In the genomic region with DNA sequence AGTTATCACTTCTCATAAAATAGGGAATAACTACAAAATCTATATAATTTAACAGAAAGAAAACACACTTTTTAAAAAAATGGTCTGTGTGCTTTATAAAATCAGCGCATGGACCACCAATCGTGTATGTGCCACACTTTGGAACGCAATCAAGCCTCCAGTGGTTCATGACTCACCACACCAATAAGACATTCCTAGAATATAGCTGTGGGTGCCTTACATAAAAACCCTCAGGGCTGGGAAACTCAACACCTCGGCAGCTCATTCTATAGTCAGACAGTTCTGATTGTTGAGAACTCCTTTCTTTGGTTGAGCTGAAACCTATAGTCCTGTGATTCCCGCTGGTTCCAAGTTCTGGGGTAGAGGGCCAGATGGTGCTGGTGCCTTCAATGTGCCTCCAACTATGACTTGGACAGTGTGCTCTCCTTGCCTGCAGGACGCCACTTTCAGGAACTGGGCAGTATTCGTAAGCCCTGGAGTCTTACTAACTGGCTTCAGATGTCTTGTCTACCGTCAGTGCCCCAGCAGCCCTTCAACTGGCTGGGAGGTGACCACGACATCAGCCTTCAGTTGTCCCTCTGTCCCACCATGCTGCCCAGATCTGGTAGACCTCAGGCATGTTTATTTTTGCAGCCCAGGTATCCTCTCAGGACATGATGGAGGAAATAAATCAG, we compare ENCODE assay signal across 14 cellular contexts.
A peak's percentile ranks its signal among the peaks of the same experiment; 100 is the strongest.
DNase-seq lines count a peak whose midpoint lies in the region; ATAC-seq and TF ChIP-seq lines count a peak whose summit lies in the region.
"Had no signal": no experiment of that assay in that cellular context is flagged by ENCODE, and none has a peak within 500 bp of the region (broad histone marks: within the 10 kb centered on the region; RNA-seq: fewer than 3 reads in every experiment).

No MANE protein-coding gene starts in this region.

- ATAC-seq in activated CD8-positive, alpha-beta memory T cell treated with anti-CD3 and anti-CD28 coated beads, Interleukin-2, amount 10 ng/mL, durations not matched to agents 7 days and 5 days: no peak
- ATAC-seq in GM21390 (IDR thresholded peaks at IDR 0.05; ENCODE audit: unreplicated experiment) (no peak), HG02885 (IDR thresholded peaks at IDR 0.05; ENCODE audit: poor library complexity, unreplicated experiment) (no peak), HG02588 (IDR thresholded peaks at IDR 0.05; ENCODE audit: unreplicated experiment) (no peak)
- ATAC-seq: A549 had no signal

- no peak overlapping the region for H3K27ac ChIP-seq in esophagus muscularis mucosa (replicated peaks in 1 of 4)
- H3K27ac ChIP-seq: A549, suprapubic skin had no signal

- no peaks in the 10 kb centered on the region for H3K9me3 Mint-ChIP-seq in activated CD8-positive, alpha-beta memory T cell treated with anti-CD3 and anti-CD28 coated beads, Interleukin-2, amount 10 ng/mL, durations not matched to agents 7 days and 5 days (ENCODE audit: low read depth)

- no peaks in the 10 kb centered on the region for H3K9me3 ChIP-seq in esophagus muscularis mucosa
- H3K9me3 ChIP-seq: suprapubic skin had no signal

- H3K36me3 ChIP-seq in esophagus muscularis mucosa: no peaks in the 10 kb centered on the region
- H3K36me3 ChIP-seq: suprapubic skin had no signal

- peak; percentile 33 for DNase-seq in activated CD8-positive, alpha-beta memory T cell treated with anti-CD3 and anti-CD28 coated beads, Interleukin-2, amount 10 ng/mL, durations not matched to agents 7 days and 5 days
- DNase-seq in activated CD8-positive, alpha-beta memory T cell treated with anti-CD3 and anti-CD28 coated beads, Interleukin-2, amount 50 U/mL, for 4 hours: no peak
- peak; percentile 44 for DNase-seq in RKO (ENCODE audit: low spot score)
- peak; percentile 53 for DNase-seq in esophagus muscularis mucosa (ENCODE audit: extremely low spot score)
- peak; percentile 28 for DNase-seq in stromal cell of bone marrow (ENCODE audit: low read depth)
- DNase-seq: activated gamma-delta T cell treated with Interleukin-2 at 50 U/mL for 16 hours, DMS79 treated with DMSO at 0.1 percent for 48 hours, NCI-H524 had no signal

- TF ChIP-seq POLR2A in esophagus muscularis mucosa (IDR thresholded peaks at IDR 0.05; ENCODE audit: low read depth): no peak

- no peaks in the 10 kb centered on the region for H3K36me3 Mint-ChIP-seq in activated CD8-positive, alpha-beta memory T cell treated with anti-CD3 and anti-CD28 coated beads, Interleukin-2, amount 10 ng/mL, durations not matched to agents 7 days and 5 days
- H3K36me3 Mint-ChIP-seq: mesothelial cell of epicardium had no signal

- peaks cover 2 to 42% (median 34%) of the 10 kb centered on the region in 4 donors for H3K4me1 ChIP-seq in esophagus muscularis mucosa

- TF ChIP-seq CTCF in esophagus muscularis mucosa (IDR thresholded peaks at IDR 0.05): no peak

- H3K27ac Mint-ChIP-seq in activated CD8-positive, alpha-beta memory T cell treated with anti-CD3 and anti-CD28 coated beads, Interleukin-2, amount 10 ng/mL, durations not matched to agents 7 days and 5 days: no peak overlapping the region

- CTCF ChIA-PET in activated CD8-positive, alpha-beta memory T cell treated with anti-CD3 and anti-CD28 coated beads, Interleukin-2, amount 10 ng/mL, durations not matched to agents 7 days and 5 days (lab: Charles Lee): no interaction called here

- no peak overlapping the region for H3K4me3 ChIP-seq in esophagus muscularis mucosa
- H3K4me3 ChIP-seq: A549, suprapubic skin had no signal

- no peaks in the 10 kb centered on the region for H3K27me3 Mint-ChIP-seq in activated CD8-positive, alpha-beta memory T cell treated with anti-CD3 and anti-CD28 coated beads, Interleukin-2, amount 10 ng/mL, durations not matched to agents 7 days and 5 days

- H3K4me1 Mint-ChIP-seq in activated CD8-positive, alpha-beta memory T cell treated with anti-CD3 and anti-CD28 coated beads, Interleukin-2, amount 10 ng/mL, durations not matched to agents 7 days and 5 days: peaks cover 18% of the 10 kb centered on the region

- intact Hi-C loops in esophagus muscularis mucosa (cut with DNase I): no loop called here

- TF ChIP-seq EP300 in esophagus muscularis mucosa (IDR thresholded peaks at IDR 0.05): no peak

- H3K27me3 ChIP-seq in esophagus muscularis mucosa: no peaks in the 10 kb centered on the region
- H3K27me3 ChIP-seq: suprapubic skin had no signal

- WGBS in esophagus muscularis mucosa: 94% methylated on average over 8 of the region's 9 CpGs

- no peak overlapping the region for H3K4me3 Mint-ChIP-seq in activated CD8-positive, alpha-beta memory T cell treated with anti-CD3 and anti-CD28 coated beads, Interleukin-2, amount 10 ng/mL, durations not matched to agents 7 days and 5 days
- H3K4me3 Mint-ChIP-seq: mesothelial cell of epicardium had no signal
